7 cellular contexts compared by ENCODE assay signal in the genomic region with DNA sequence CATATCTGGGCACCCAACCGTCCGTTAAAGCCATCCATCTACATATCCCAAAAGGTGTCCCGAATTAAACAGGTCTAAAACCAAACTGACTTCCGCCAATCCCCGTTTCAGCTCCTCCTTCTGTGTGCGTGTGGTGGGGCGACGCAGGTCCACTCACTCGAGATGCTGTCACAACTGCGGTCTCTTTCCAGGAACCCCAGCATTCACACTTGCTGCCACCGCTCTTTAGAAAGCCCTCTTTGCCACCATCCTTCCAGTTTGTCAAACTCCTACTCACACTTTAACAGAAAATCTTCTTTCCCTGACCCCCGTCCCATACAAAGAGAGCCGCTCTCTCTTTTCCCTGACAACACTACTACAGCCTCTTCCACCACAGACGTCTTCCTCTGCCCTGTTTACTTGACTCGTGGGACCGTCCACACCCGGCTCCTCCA. TPM values are rescaled to one million over a fixed set of nuclear protein-coding genes. Genes with fewer than 3 reads are reported as not detected.
DNase-seq lines count a peak whose midpoint lies in the region; ATAC-seq and TF ChIP-seq lines count a peak whose summit lies in the region.
"Had no signal": no experiment of that assay in that cellular context is flagged by ENCODE, and none has a peak within 500 bp of the region (broad histone marks: within the 10 kb centered on the region; RNA-seq: fewer than 3 reads in every experiment).

No MANE protein-coding gene starts in this region.

- peak overlapping the region; percentile 98 for H3K4me3 ChIP-seq in HFF-Myc (replicated peaks; ENCODE audit: low read depth, low read length)

- intact Hi-C loops in activated CD8-positive, alpha-beta T cell treated with anti-CD3 and anti-CD28 coated beads for 36 hours (cut with micrococcal nuclease): no loop called here
- intact Hi-C loops in left colon (cut with DNase I, micrococcal nuclease): no loop called here

- no peak for DNase-seq in HFF-Myc (ENCODE audit: extremely low read depth, low read depth)
- peak; percentile 72 for DNase-seq in activated CD8-positive, alpha-beta T cell treated with anti-CD3 and anti-CD28 coated beads for 36 hours
- DNase-seq in left colon: no peak
- DNase-seq in NCI-H2081 treated with DMSO at 0.1 percent for 48 hours (lab: John Stamatoyannopoulos, UW): no peak

- ATAC-seq in activated CD8-positive, alpha-beta T cell treated with anti-CD3 and anti-CD28 coated beads for 36 hours: peak; percentile 45
- peak; percentile 13 for ATAC-seq in left colon
- no peak for ATAC-seq in HG02759 (IDR thresholded peaks at IDR 0.05; ENCODE audit: unreplicated experiment)
- ATAC-seq in GM18909 (IDR thresholded peaks at IDR 0.05; ENCODE audit: poor library complexity, unreplicated experiment): no peak

- no peak for TF ChIP-seq CTCF in HFF-Myc (IDR thresholded peaks at IDR 0.05; ENCODE audit: low read depth, low read length, missing control alignments)
- TF ChIP-seq CTCF in activated CD8-positive, alpha-beta T cell treated with anti-CD3 and anti-CD28 coated beads for 36 hours (IDR thresholded peaks at IDR 0.05): no peak

- H3K36me3 Mint-ChIP-seq in activated CD8-positive, alpha-beta T cell treated with anti-CD3 and anti-CD28 coated beads for 36 hours (ENCODE audit: low read depth): peaks cover 20% of the 10 kb centered on the region

- peaks cover 17% of the 10 kb centered on the region for H3K4me1 Mint-ChIP-seq in activated CD8-positive, alpha-beta T cell treated with anti-CD3 and anti-CD28 coated beads for 36 hours (ENCODE audit: low read depth)

- H3K27me3 Mint-ChIP-seq in activated CD8-positive, alpha-beta T cell treated with anti-CD3 and anti-CD28 coated beads for 36 hours: peaks cover 2% of the 10 kb centered on the region

- H3K4me3 Mint-ChIP-seq in activated CD8-positive, alpha-beta T cell treated with anti-CD3 and anti-CD28 coated beads for 36 hours: peak overlapping the region; percentile 92

- no peaks in the 10 kb centered on the region for H3K9me3 Mint-ChIP-seq in activated CD8-positive, alpha-beta T cell treated with anti-CD3 and anti-CD28 coated beads for 36 hours

- peak overlapping the region; percentile 97 for H3K27ac Mint-ChIP-seq in activated CD8-positive, alpha-beta T cell treated with anti-CD3 and anti-CD28 coated beads for 36 hours

- POLR2A ChIA-PET in activated CD8-positive, alpha-beta T cell treated with anti-CD3 and anti-CD28 coated beads for 36 hours (lab: Charles Lee): interaction anchor here (0.6 to 1.9 kb wide), 12 partner anchors 10 to 288 kb away, joined by 3 to 5 read pairs (median 4); a partner anchor contains a TSS

- CTCF ChIA-PET in activated CD8-positive, alpha-beta T cell treated with anti-CD3 and anti-CD28 coated beads for 36 hours (lab: Charles Lee): interaction anchor here (0.7 to 2.2 kb wide), 26 partner anchors 8 to 766 kb away, joined by 3 to 11 read pairs (median 4); a partner anchor contains a TSS

RNA-seq across cellular contexts. Expression of a gene that starts 0.5 kb away (rescaled TPM):
- total RNA-seq in activated CD8-positive, alpha-beta T cell treated with anti-CD3 and anti-CD28 coated beads for 36 hours: 10 to 100 TPM; 11.7 to 12.9 TPM
- total RNA-seq in left colon: 10 to 100 TPM in 1 of 2 donors, 1 to 10 TPM in 1; 9.6 to 10.8 TPM

RNA-seq across cellular contexts. Expression of a gene that starts 6.1 kb away (rescaled TPM):
- not detected for total RNA-seq in activated CD8-positive, alpha-beta T cell treated with anti-CD3 and anti-CD28 coated beads for 36 hours
- total RNA-seq in left colon: not detected
- total RNA-seq: frontal cortex had no signal

RNA-seq across cellular contexts. Expression of a gene that starts 12.9 kb away (rescaled TPM):
- not detected for total RNA-seq in activated CD8-positive, alpha-beta T cell treated with anti-CD3 and anti-CD28 coated beads for 36 hours
- total RNA-seq in left colon: not detected
- total RNA-seq: frontal cortex had no signal

RNA-seq across cellular contexts. Expression of a gene that starts 21.8 kb away (rescaled TPM):
- 10 to 100 TPM; 18.0 to 20.0 TPM for total RNA-seq in activated CD8-positive, alpha-beta T cell treated with anti-CD3 and anti-CD28 coated beads for 36 hours
- total RNA-seq in left colon: 100 to 1,000 TPM in 1 of 2 donors, 10 to 100 TPM in 1; 85.8 to 104 TPM

RNA-seq across cellular contexts. Expression of a gene that starts 34.6 kb away (rescaled TPM):
- 10 to 100 TPM; 56.4 to 57.6 TPM for total RNA-seq in activated CD8-positive, alpha-beta T cell treated with anti-CD3 and anti-CD28 coated beads for 36 hours
- 100 to 1,000 TPM; 137 to 194 TPM for total RNA-seq in left colon

Comparison
In these comparisons a context has a peak if more than half of its experiments do, and no peak if none do; other contexts are left out.
1. ATAC-seq: peak in activated CD8-positive, alpha-beta T cell treated with anti-CD3 and anti-CD28 coated beads for 36 hours (single experiment) and left colon (single experiment); none in HG02759 (single experiment) and GM18909 (single experiment).